Comparison of ENCODE assay signal across 11 cellular contexts in the genomic region with DNA sequence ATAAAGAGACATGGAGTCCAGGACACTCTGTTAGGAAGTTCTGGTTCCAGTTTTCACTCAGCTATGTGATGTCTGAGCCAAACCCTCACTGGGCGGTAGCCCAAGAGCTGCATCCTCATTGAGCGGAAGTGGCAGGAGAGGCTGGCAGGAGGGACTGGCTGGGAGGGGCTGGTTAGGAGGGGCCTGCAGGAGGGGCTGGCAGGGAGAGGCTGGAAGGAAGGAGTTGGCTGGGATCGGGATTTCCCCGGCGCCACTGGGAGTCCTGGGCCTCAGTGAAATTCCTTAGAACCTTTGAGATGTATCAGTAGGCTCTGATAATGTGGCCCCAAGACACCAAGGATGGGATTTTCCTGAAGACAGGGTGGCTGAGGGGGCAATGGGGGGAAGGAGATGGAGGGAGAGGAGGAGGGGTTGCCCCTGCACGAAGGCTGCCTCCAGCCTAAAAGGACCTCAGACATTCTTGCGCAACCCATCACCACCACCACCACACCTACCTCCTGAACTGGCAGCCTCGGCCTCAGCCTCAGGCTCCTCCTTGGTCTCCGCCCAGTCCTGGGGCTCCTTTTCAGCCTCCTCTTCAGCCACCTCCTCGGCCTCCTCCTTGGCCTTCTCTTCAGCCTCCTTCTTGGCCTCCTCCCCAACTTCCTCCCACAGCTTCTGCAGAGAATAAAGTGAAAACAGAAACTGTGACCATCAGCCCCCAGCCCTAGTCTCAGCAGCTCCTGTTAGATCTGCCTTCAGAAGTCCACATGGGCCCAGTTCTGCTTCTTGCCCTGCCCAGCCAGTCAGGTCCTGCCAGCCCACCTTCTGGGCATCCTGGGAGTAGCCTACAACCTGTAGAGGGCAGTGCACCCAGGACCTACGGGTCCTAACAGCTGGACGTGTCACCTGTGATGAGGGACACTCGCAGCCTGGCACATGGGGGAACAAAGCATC. TPM values are rescaled to one million over a fixed set of nuclear protein-coding genes. Genes with fewer than 3 reads are reported as not detected.
A peak's percentile ranks its signal among the peaks of the same experiment; 100 is the strongest.
DNase-seq lines count a peak whose midpoint lies in the region; ATAC-seq and TF ChIP-seq lines count a peak whose summit lies in the region.
"Had no signal": no experiment of that assay in that cellular context is flagged by ENCODE, and none has a peak within 500 bp of the region (broad histone marks: within the 10 kb centered on the region; RNA-seq: fewer than 3 reads in every experiment).

No MANE protein-coding gene starts in this region.

- H3K36me3 ChIP-seq in WERI-Rb-1 (no peaks in the 10 kb centered on the region), thoracic aorta (no peaks in the 10 kb centered on the region), esophagus muscularis mucosa (no peaks in the 10 kb centered on the region)

- H3K9ac ChIP-seq in H9 (ENCODE audit: extremely low read depth, insufficient read length, low read length): no peak overlapping the region

- H3K27me3 ChIP-seq in H9 (ENCODE audit: insufficient read depth, low read length) (no peaks in the 10 kb centered on the region), WERI-Rb-1 (ENCODE audit: insufficient read depth, low read depth, severe bottlenecking) (no peaks in the 10 kb centered on the region), thoracic aorta (replicated peaks; ENCODE audit: insufficient read depth) (no peaks in the 10 kb centered on the region), esophagus muscularis mucosa (peaks cover 0 to 9% (median 0%) of the 10 kb centered on the region in 4 donors)

- no peaks in the 10 kb centered on the region for H3K23me2 ChIP-seq in H9 (ENCODE audit: insufficient read length, low read depth, low read length, poor library complexity, severe bottlenecking)

- H2AFZ ChIP-seq in H9 (ENCODE audit: low read length): no peak overlapping the region
- H2AFZ ChIP-seq: PC-9 had no signal

- ATAC-seq in left cardiac atrium (peak; percentile 96 to 98), thoracic aorta (ENCODE audit: insufficient number of reproducible peaks, low FRiP score, low read depth) (peak; percentile 34), HG02852 (IDR thresholded peaks at IDR 0.05; ENCODE audit: unreplicated experiment) (no peak)

- no peak overlapping the region for H3K4me2 ChIP-seq in H9 (ENCODE audit: insufficient read depth, insufficient read length, low read length)
- H3K4me2 ChIP-seq: PC-9 had no signal

- H3K9me3 Mint-ChIP-seq in H9 (no peaks in the 10 kb centered on the region), type B pancreatic cell (no peaks in the 10 kb centered on the region)
- H3K9me3 Mint-ChIP-seq: nephron had no signal

- peaks cover 0 to 3% of the 10 kb centered on the region in 2 experiments; a peak in 2 of 4 replicates for H3K4me1 Mint-ChIP-seq in H9
- no peaks in the 10 kb centered on the region for H3K4me1 Mint-ChIP-seq in type B pancreatic cell (ENCODE audit: unreplicated experiment)

- H3K36me3 Mint-ChIP-seq in H9 (ENCODE audit: insufficient read depth in 1 of 3, low read depth in 3 of 3) (no peaks in the 10 kb centered on the region), type B pancreatic cell (no peaks in the 10 kb centered on the region)

- no peak overlapping the region for H4K91ac ChIP-seq in H9 (ENCODE audit: insufficient read length, low read depth, low read length)

- no peak for TF ChIP-seq POLR2A in esophagus muscularis mucosa (IDR thresholded peaks at IDR 0.05; ENCODE audit: low read depth)

- H3K4me1 ChIP-seq in H9 (ENCODE audit: insufficient read depth, low read length) (no peaks in the 10 kb centered on the region), thoracic aorta (ENCODE audit: control insufficient read depth in 1 of 2, low read depth in 2 of 2) (peaks cover 0 to 9% of the 10 kb centered on the region in 2 donors), esophagus muscularis mucosa (peaks cover 15 to 23% (median 19%) of the 10 kb centered on the region in 4 donors)

- no peak overlapping the region for H4K8ac ChIP-seq in H9 (replicated peaks; ENCODE audit: insufficient read length, low read depth, low read length)

- H2BK120ac ChIP-seq in H9 (ENCODE audit: low read depth, low read length, poor library complexity, severe bottlenecking): no peak overlapping the region

- WGBS in H9 (ENCODE audit: extremely low coverage, insufficient read length, low lambda C conversion rate): no CpG with 5 or more reads among the region's 13 CpGs
- 59% methylated on average over 11 of the region's 13 CpGs for WGBS in esophagus muscularis mucosa

- H2BK15ac ChIP-seq in H9 (ENCODE audit: low read depth, low read length): no peak overlapping the region

- no peak overlapping the region for H3K18ac ChIP-seq in H9 (ENCODE audit: insufficient read length, low read depth, low read length)

- no peaks in the 10 kb centered on the region for H4K20me1 ChIP-seq in H9 (ENCODE audit: control insufficient read depth, insufficient read depth, insufficient read length)

- no peak overlapping the region for H2BK20ac ChIP-seq in H9 (ENCODE audit: low read depth, low read length, poor library complexity, severe bottlenecking)

- H3T11ph ChIP-seq in H9 (ENCODE audit: low read length): no peak overlapping the region

- H3K27ac Mint-ChIP-seq in H9: no peak overlapping the region
- H3K27ac Mint-ChIP-seq in type B pancreatic cell: no peak overlapping the region
- H3K27ac Mint-ChIP-seq: nephron had no signal

- H2BK5ac ChIP-seq in H9 (ENCODE audit: insufficient read length, low read length): no peak overlapping the region

- no peak overlapping the region for H4K5ac ChIP-seq in H9 (ENCODE audit: insufficient read length, low read depth, low read length)

- intact Hi-C loops in left cardiac atrium (cut with DNase I) (no loop called here), esophagus muscularis mucosa (cut with DNase I) (no loop called here)

- H3K9me3 ChIP-seq in H9 (ENCODE audit: control insufficient read depth, low read depth, low read length): no peaks in the 10 kb centered on the region
- no peaks in the 10 kb centered on the region for H3K9me3 ChIP-seq in WERI-Rb-1 (ENCODE audit: severe bottlenecking)
- no peaks in the 10 kb centered on the region for H3K9me3 ChIP-seq in thoracic aorta
- H3K9me3 ChIP-seq in esophagus muscularis mucosa: no peaks in the 10 kb centered on the region

- no peak overlapping the region for H3K27ac ChIP-seq in H9 (ENCODE audit: insufficient read length, low read depth, low read length)
- H3K27ac ChIP-seq in WERI-Rb-1: no peak overlapping the region
- no peak overlapping the region for H3K27ac ChIP-seq in thoracic aorta
- H3K27ac ChIP-seq in esophagus muscularis mucosa (replicated peaks in 1 of 4): peak overlapping the region in 1 of 4 donors; percentile 19
- H3K27ac ChIP-seq: PC-9 had no signal

- TF ChIP-seq CTCF in H9 (conservative IDR thresholded peaks at IDR 0.05): peak; percentile 41; the same call in 2 of the 3 replicates
- TF ChIP-seq CTCF in WERI-Rb-1 (IDR thresholded peaks at IDR 0.05; ENCODE audit: low read depth, low read length): peak; percentile 68
- TF ChIP-seq CTCF in thoracic aorta (IDR thresholded peaks at IDR 0.05): no peak
- no peak for TF ChIP-seq CTCF in esophagus muscularis mucosa (IDR thresholded peaks at IDR 0.05)
- TF ChIP-seq CTCF in type B pancreatic cell (conservative IDR thresholded peaks at IDR 0.05): no peak

- H3K27me3 Mint-ChIP-seq in H9 (ENCODE audit: low read depth): peaks cover 2% of the 10 kb centered on the region; the same call in 1 of the 2 replicates
- H3K27me3 Mint-ChIP-seq in type B pancreatic cell: no peaks in the 10 kb centered on the region

- no peaks in the 10 kb centered on the region for H3K79me2 ChIP-seq in H9 (ENCODE audit: insufficient read depth, low read length)

- no peak overlapping the region for H3K56ac ChIP-seq in H9 (ENCODE audit: insufficient read length, low read depth, low read length)

- H2BK12ac ChIP-seq in H9 (ENCODE audit: insufficient read length, low read depth, low read length): no peak overlapping the region

- DNase-seq in H9: no peak
- DNase-seq in WERI-Rb-1: peak; percentile 28
- DNase-seq in left cardiac atrium: peak; percentile 82
- DNase-seq in thoracic aorta (ENCODE audit: low spot score): no peak
- no peak for DNase-seq in NCI-H146 (lab: John Stamatoyannopoulos, UW)
- no peak for DNase-seq in esophagus muscularis mucosa (ENCODE audit: extremely low spot score)
- no peak for DNase-seq in type B pancreatic cell (ENCODE audit: extremely low spot score, unreplicated experiment)
- DNase-seq: amniotic stem cell had no signal

- no peak overlapping the region for H3K23ac ChIP-seq in H9 (ENCODE audit: insufficient read length, low read depth, low read length)

- no peak overlapping the region for H3K4me3 Mint-ChIP-seq in H9
- H3K4me3 Mint-ChIP-seq in type B pancreatic cell: no peak overlapping the region
- H3K4me3 Mint-ChIP-seq: nephron had no signal

- TF ChIP-seq EP300 in esophagus muscularis mucosa (IDR thresholded peaks at IDR 0.05): no peak

- H3K14ac ChIP-seq in H9 (ENCODE audit: insufficient read depth, low read length): no peak overlapping the region; the same call in 1 of the 2 replicates

- H3K79me1 ChIP-seq in H9 (ENCODE audit: insufficient read depth, low read depth, low read length, poor library complexity, severe bottlenecking): no peaks in the 10 kb centered on the region

- H3K4ac ChIP-seq in H9 (ENCODE audit: low read depth, low read length): no peak overlapping the region

- H2AK5ac ChIP-seq in H9 (ENCODE audit: insufficient read length, low read length): no peak overlapping the region

- H3K4me3 ChIP-seq in WERI-Rb-1 (ENCODE audit: low read depth, low read length): no peak overlapping the region
- no peak overlapping the region for H3K4me3 ChIP-seq in thoracic aorta
- no peak overlapping the region for H3K4me3 ChIP-seq in esophagus muscularis mucosa
- H3K4me3 ChIP-seq: PC-9 had no signal

RNA-seq across cellular contexts. Expression of a gene that starts 31.7 kb away (rescaled TPM):
- total RNA-seq in H9 (2021): not detected in 2 replicates
- not detected for total RNA-seq in left cardiac atrium
- not detected for total RNA-seq in thoracic aorta
- total RNA-seq in esophagus muscularis mucosa: under 1 TPM; under 0.01 to 0.97 (median 0.31) TPM
- total RNA-seq in type B pancreatic cell (ENCODE audit: low replicate concordance): 0.19 and 2.3 TPM in 2 replicates

Comparison
In these comparisons a context has a peak if more than half of its experiments do, and no peak if none do; other contexts are left out.
1. DNase-seq: peak in WERI-Rb-1 (single experiment) and left cardiac atrium (single experiment); none in H9 (single experiment), thoracic aorta (single experiment), NCI-H146 (single experiment), esophagus muscularis mucosa (single experiment) and type B pancreatic cell (single experiment).
2. CTCF ChIP-seq: peak in H9 (single experiment) and WERI-Rb-1 (single experiment); none in thoracic aorta (single experiment), esophagus muscularis mucosa (0 of 3) and type B pancreatic cell (single experiment).